Comparison of ENCODE assay signal across 8 cellular contexts in the genomic region with DNA sequence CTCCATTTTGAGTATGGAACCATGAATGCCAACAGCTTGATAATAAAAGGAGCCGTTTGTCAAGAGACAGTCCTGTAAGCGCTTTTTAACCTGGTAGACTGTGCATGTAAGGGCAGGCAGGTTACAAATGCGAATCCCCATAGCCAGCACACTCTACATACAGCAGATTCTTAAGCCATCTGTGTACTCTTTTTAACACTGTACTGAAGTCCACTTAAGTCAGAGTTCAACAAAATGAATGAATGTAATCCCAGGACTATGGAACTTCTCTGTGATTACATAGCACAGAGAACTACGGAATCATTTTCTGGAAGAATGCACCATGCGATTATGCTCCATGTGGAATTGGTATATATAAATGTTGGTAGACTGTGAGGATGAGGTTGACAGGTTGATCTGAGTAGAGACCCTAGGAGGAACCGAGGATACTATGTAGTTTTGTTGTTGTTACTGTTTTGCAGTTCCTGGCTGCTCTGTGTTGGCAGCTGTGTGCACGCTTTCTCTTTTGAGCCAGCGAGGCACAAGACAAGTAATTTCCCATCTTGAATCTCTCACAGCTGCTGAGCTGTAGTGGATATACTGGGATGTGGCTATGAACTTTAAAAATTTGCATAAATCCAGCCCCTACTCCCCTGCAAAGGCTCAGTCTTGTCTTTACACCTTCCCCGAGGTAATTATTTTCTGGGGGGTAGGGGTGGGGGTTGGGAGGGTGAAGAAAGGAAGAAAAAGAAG. TPM values are rescaled to one million over a fixed set of nuclear protein-coding genes. Genes with fewer than 3 reads are reported as not detected.
DNase-seq lines count a peak whose midpoint lies in the region; ATAC-seq and TF ChIP-seq lines count a peak whose summit lies in the region.

No MANE protein-coding gene starts in this region.

- peaks cover 64% of the 10 kb centered on the region for H3K4me1 ChIP-seq in OCI-LY1 (ENCODE audit: insufficient read depth, low read length, severe bottlenecking)
- no peaks in the 10 kb centered on the region for H3K4me1 ChIP-seq in endocrine pancreas (ENCODE audit: control insufficient read depth, insufficient read depth, low read length)

- peak overlapping the region; percentile 92 for H3K4me2 ChIP-seq in OCI-LY1 (ENCODE audit: low read length)

- H3K9me3 ChIP-seq in OCI-LY1 (ENCODE audit: low read length) (no peaks in the 10 kb centered on the region), endocrine pancreas (ENCODE audit: control insufficient read depth, low read length) (no peaks in the 10 kb centered on the region)

- H4K20me1 ChIP-seq in OCI-LY1 (ENCODE audit: insufficient read depth, low read length): no peaks in the 10 kb centered on the region

- H3K79me2 ChIP-seq in OCI-LY1 (ENCODE audit: insufficient read depth, low read length): peaks cover 22% of the 10 kb centered on the region

- H3K27me3 ChIP-seq in OCI-LY1 (ENCODE audit: insufficient read depth, low read length): no peaks in the 10 kb centered on the region
- H3K27me3 ChIP-seq in endocrine pancreas (ENCODE audit: control insufficient read depth, insufficient read depth, low read length): no peaks in the 10 kb centered on the region

- peak in 1 of 2 donors; percentile 21 for DNase-seq in activated T-cell treated with anti-CD3 and anti-CD28 coated beads, Interleukin-2, amount 50 U/mL, for 72 hours
- no peak for DNase-seq in activated T-cell treated with anti-CD3 and anti-CD28 coated beads, Interleukin-2, amount 50 U/mL, for 48 hours
- no peak for DNase-seq in naive B cell
- DNase-seq in hippocampal formation (lab: John Stamatoyannopoulos, UW): no peak
- no peak for DNase-seq in SK-N-DZ (ENCODE audit: low spot score)

- no peaks in the 10 kb centered on the region for H3K27me3 Mint-ChIP-seq in activated T-cell treated with anti-CD3 and anti-CD28 coated beads, Interleukin-2, amount 50 U/mL, for 72 hours (ENCODE audit: low read depth)
- no peaks in the 10 kb centered on the region for H3K27me3 Mint-ChIP-seq in naive B cell

- peak overlapping the region; percentile 86 for H3K9ac ChIP-seq in OCI-LY1 (ENCODE audit: low read length)
- no peak overlapping the region for H3K9ac ChIP-seq in endocrine pancreas (ENCODE audit: control insufficient read depth, insufficient read depth, low read length)

- H3K4me3 Mint-ChIP-seq in activated T-cell treated with anti-CD3 and anti-CD28 coated beads, Interleukin-2, amount 50 U/mL, for 72 hours: peak overlapping the region; percentile 94 to 99
- peak overlapping the region; percentile 90 to 97 (median 94) for H3K4me3 Mint-ChIP-seq in naive B cell

- no peaks in the 10 kb centered on the region for H3K9me2 ChIP-seq in OCI-LY1 (ENCODE audit: low read depth, low read length)

- H3K27ac Mint-ChIP-seq in activated T-cell treated with anti-CD3 and anti-CD28 coated beads, Interleukin-2, amount 50 U/mL, for 72 hours: peak overlapping the region; percentile 85
- peak overlapping the region; percentile 77 to 96 (median 90) for H3K27ac Mint-ChIP-seq in naive B cell

- no peaks in the 10 kb centered on the region for H3K9me3 Mint-ChIP-seq in activated T-cell treated with anti-CD3 and anti-CD28 coated beads, Interleukin-2, amount 50 U/mL, for 72 hours
- H3K9me3 Mint-ChIP-seq in naive B cell: no peaks in the 10 kb centered on the region

- ATAC-seq in activated T-cell treated with anti-CD3 and anti-CD28 coated beads, Interleukin-2, amount 50 U/mL, for 72 hours (replicated peaks in 1 of 2): peak; percentile 48 to 51
- ATAC-seq in HG02798 (IDR thresholded peaks at IDR 0.05; ENCODE audit: poor library complexity, unreplicated experiment) (peak; percentile 46), naive B cell (ENCODE audit: low read depth in 2 of 2) (peak; percentile 19 to 25)

- H3K36me3 Mint-ChIP-seq in activated T-cell treated with anti-CD3 and anti-CD28 coated beads, Interleukin-2, amount 50 U/mL, for 72 hours (ENCODE audit: insufficient read depth in 2 of 2): peaks cover 4 to 7% of the 10 kb centered on the region in 2 donors
- no peaks in the 10 kb centered on the region for H3K36me3 Mint-ChIP-seq in naive B cell

- peak overlapping the region; percentile 77 for H3K4me3 ChIP-seq in OCI-LY1 (ENCODE audit: low read depth, low read length, poor library complexity, severe bottlenecking)
- H3K4me3 ChIP-seq in endocrine pancreas (ENCODE audit: control insufficient read depth, insufficient read depth, low read length): peak overlapping the region; percentile 76

- peak overlapping the region; percentile 43; the same call in 1 of the 2 replicates for H2AFZ ChIP-seq in OCI-LY1 (ENCODE audit: low read length)

- 0 out of 2 replicates have a peak, but pooled peaks cover 6% of the 10 kb centered on the region for H3F3A ChIP-seq in OCI-LY1 (ENCODE audit: insufficient read depth, low read length)

- no peak for TF ChIP-seq CTCF in OCI-LY1 (IDR thresholded peaks at IDR 0.05; ENCODE audit: low read length)

- peak overlapping the region; percentile 80 for H3K27ac ChIP-seq in OCI-LY1 (ENCODE audit: low read depth, low read length, poor library complexity, severe bottlenecking)

- H3K36me3 ChIP-seq in OCI-LY1 (ENCODE audit: insufficient read depth, low read length): peaks cover 22% of the 10 kb centered on the region; the same call in 1 of the 2 replicates
- no peaks in the 10 kb centered on the region for H3K36me3 ChIP-seq in endocrine pancreas (ENCODE audit: control insufficient read depth, insufficient read depth, low read length)

- peaks cover 69% of the 10 kb centered on the region for H3K4me1 Mint-ChIP-seq in activated T-cell treated with anti-CD3 and anti-CD28 coated beads, Interleukin-2, amount 50 U/mL, for 72 hours (ENCODE audit: low read depth)
- peaks cover 31 to 43% (median 34%) of the 10 kb centered on the region in 3 donors for H3K4me1 Mint-ChIP-seq in naive B cell

RNA-seq across cellular contexts. Expression of gene LRRC8D, which starts 21.9 kb away (rescaled TPM):
- total RNA-seq in activated T-cell treated with anti-CD3 and anti-CD28 coated beads, Interleukin-2, amount 50 U/mL, for 72 hours: 10 to 100 TPM; 29.2 to 44.8 TPM
- 10 to 100 TPM; 27.1 to 51.3 (median 39.0) TPM for polyA plus RNA-seq in naive B cell (ENCODE audit: low read depth in 6 of 6)
- 12.5 and 12.7 TPM in 2 replicates for polyA plus RNA-seq in SK-N-DZ (2014; cell fraction: cytosol; rRNA removed)
- 9.5 TPM in 2 replicates for polyA plus RNA-seq in SK-N-DZ (2014; cell fraction: nucleus; rRNA removed)
